Comparison of ENCODE assay signal across 1 cellular context in genomic region chr6:446418-447366, GRCh38.
TF ChIP-seq lines count a peak whose summit lies in the region.

No MANE protein-coding gene starts in this region.

TF ChIP-seq in GM12878, 131 proteins besides CTCF, POLR2A, EP300 and RAD21 (continued from another document):
- TF ChIP-seq ATF7 (IDR thresholded peaks at IDR 0.05; ENCODE audit: low read depth) (no peak), POU2F2 (IDR thresholded peaks at IDR 0.05; ENCODE audit: borderline replicate concordance, low read depth, low read length) (no peak), IRF5 (IDR thresholded peaks at IDR 0.05; ENCODE audit: borderline replicate concordance) (no peak), RUNX3 (IDR thresholded peaks at IDR 0.05; ENCODE audit: low read length) (no peak; the same call in 1 of the 2 replicates), POLR2AphosphoS2 (IDR thresholded peaks at IDR 0.05; ENCODE audit: low read depth, low read length) (no peak)
- TF ChIP-seq, protein P1, sequence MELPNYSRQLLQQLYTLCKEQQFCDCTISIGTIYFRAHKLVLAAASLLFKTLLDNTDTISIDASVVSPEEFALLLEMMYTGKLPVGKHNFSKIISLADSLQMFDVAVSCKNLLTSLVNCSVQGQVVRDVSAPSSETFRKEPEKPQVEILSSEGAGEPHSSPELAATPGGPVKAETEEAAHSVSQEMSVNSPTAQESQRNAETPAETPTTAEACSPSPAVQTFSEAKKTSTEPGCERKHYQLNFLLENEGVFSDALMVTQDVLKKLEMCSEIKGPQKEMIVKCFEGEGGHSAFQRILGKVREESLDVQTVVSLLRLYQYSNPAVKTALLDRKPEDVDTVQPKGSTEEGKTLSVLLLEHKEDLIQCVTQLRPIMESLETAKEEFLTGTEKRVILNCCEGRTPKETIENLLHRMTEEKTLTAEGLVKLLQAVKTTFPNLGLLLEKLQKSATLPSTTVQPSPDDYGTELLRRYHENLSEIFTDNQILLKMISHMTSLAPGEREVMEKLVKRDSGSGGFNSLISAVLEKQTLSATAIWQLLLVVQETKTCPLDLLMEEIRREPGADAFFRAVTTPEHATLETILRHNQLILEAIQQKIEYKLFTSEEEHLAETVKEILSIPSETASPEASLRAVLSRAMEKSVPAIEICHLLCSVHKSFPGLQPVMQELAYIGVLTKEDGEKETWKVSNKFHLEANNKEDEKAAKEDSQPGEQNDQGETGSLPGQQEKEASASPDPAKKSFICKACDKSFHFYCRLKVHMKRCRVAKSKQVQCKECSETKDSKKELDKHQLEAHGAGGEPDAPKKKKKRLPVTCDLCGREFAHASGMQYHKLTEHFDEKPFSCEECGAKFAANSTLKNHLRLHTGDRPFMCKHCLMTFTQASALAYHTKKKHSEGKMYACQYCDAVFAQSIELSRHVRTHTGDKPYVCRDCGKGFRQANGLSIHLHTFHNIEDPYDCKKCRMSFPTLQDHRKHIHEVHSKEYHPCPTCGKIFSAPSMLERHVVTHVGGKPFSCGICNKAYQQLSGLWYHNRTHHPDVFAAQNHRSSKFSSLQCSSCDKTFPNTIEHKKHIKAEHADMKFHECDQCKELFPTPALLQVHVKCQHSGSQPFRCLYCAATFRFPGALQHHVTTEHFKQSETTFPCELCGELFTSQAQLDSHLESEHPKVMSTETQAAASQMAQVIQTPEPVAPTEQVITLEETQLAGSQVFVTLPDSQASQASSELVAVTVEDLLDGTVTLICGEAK (IDR thresholded peaks at IDR 0.05; ENCODE audit: borderline replicate concordance) = no peak
- TF ChIP-seq, protein P2, sequence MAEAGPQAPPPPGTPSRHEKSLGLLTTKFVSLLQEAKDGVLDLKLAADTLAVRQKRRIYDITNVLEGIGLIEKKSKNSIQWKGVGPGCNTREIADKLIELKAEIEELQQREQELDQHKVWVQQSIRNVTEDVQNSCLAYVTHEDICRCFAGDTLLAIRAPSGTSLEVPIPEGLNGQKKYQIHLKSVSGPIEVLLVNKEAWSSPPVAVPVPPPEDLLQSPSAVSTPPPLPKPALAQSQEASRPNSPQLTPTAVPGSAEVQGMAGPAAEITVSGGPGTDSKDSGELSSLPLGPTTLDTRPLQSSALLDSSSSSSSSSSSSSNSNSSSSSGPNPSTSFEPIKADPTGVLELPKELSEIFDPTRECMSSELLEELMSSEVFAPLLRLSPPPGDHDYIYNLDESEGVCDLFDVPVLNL (IDR thresholded peaks at IDR 0.05; ENCODE audit: low read depth, low read length) = no peak
